ENCODE assay signal across 8 cellular contexts in genomic region chr7:128938524-128939074, GRCh38. TPM values are rescaled to one million over a fixed set of nuclear protein-coding genes. Genes with fewer than 3 reads are reported as not detected.
DNase-seq lines count a peak whose midpoint lies in the region; ATAC-seq and TF ChIP-seq lines count a peak whose summit lies in the region.

No MANE protein-coding gene starts in this region.

- TF ChIP-seq CTCF in PC-9 (conservative IDR thresholded peaks at IDR 0.05), result no peak

- H3K4me3 ChIP-seq in PC-9, result peak overlapping the region; percentile 69
- peak overlapping the region; percentile 55 to 64 for H3K4me3 ChIP-seq in muscle layer of colon (ENCODE audit: low read depth in 1 of 2, low read length in 2 of 2)

- intact Hi-C loops in activated CD4-positive, alpha-beta T cell treated with anti-CD3 and anti-CD28 coated beads, Interleukin-2, amount 10 ng/mL, durations not matched to agents 24 days and 14 days (cut with micrococcal nuclease), result loop anchor here (1.0 kb wide), 2 partner anchors 25 to 116 kb away; no protein-coding TSS in a partner anchor
- intact Hi-C loops in PC-9 (cut with micrococcal nuclease; ENCODE audit: unreplicated experiment), result no loop called here

- peak; percentile 74 for DNase-seq in activated CD4-positive, alpha-beta T cell treated with anti-CD3 and anti-CD28 coated beads, Interleukin-2, amount 10 ng/mL, durations not matched to agents 24 days and 14 days
- DNase-seq in activated CD4-positive, alpha-beta T cell treated with anti-CD3 and anti-CD28 coated beads for 1 hour, result no peak
- DNase-seq in PC-9 (no peak), AG08395 (ENCODE audit: low spot score) (no peak), anterior cingulate cortex (lab: John Stamatoyannopoulos, UW) (no peak)
- DNase-seq in effector memory CD8-positive, alpha-beta T cell, result no peak

- H3K9me2 ChIP-seq in PC-9 (ENCODE audit: insufficient read depth), result no peaks in the 10 kb centered on the region

- peaks cover 5% of the 10 kb centered on the region for H3K36me3 Mint-ChIP-seq in activated CD4-positive, alpha-beta T cell treated with anti-CD3 and anti-CD28 coated beads, Interleukin-2, amount 10 ng/mL, durations not matched to agents 24 days and 14 days (ENCODE audit: low read depth)
- peaks cover 11% of the 10 kb centered on the region for H3K36me3 Mint-ChIP-seq in effector memory CD8-positive, alpha-beta T cell (ENCODE audit: insufficient read depth)

- CTCF ChIA-PET in PC-9 (lab: Charles Lee), result no interaction called here

- peaks cover 31% of the 10 kb centered on the region for H3K4me1 Mint-ChIP-seq in activated CD4-positive, alpha-beta T cell treated with anti-CD3 and anti-CD28 coated beads, Interleukin-2, amount 10 ng/mL, durations not matched to agents 24 days and 14 days
- peaks cover 21 to 29% of the 10 kb centered on the region in 2 donors for H3K4me1 Mint-ChIP-seq in effector memory CD8-positive, alpha-beta T cell (ENCODE audit: low read depth in 2 of 2)

- H3K27me3 Mint-ChIP-seq in activated CD4-positive, alpha-beta T cell treated with anti-CD3 and anti-CD28 coated beads, Interleukin-2, amount 10 ng/mL, durations not matched to agents 24 days and 14 days, result peaks cover 17% of the 10 kb centered on the region
- H3K27me3 Mint-ChIP-seq in effector memory CD8-positive, alpha-beta T cell, result peaks cover 9 to 22% of the 10 kb centered on the region in 2 donors

- no peak overlapping the region for H3K27ac ChIP-seq in PC-9
- H3K27ac ChIP-seq in muscle layer of colon (ENCODE audit: low read depth, low read length), result no peak overlapping the region

- H3F3A ChIP-seq in PC-9 (ENCODE audit: insufficient read depth, low read depth), result no peaks in the 10 kb centered on the region

- H3K9me3 ChIP-seq in PC-9 (ENCODE audit: insufficient read depth, low read depth) (no peaks in the 10 kb centered on the region), muscle layer of colon (ENCODE audit: low read length) (no peaks in the 10 kb centered on the region)

- no peak overlapping the region for H3K9ac ChIP-seq in muscle layer of colon (ENCODE audit: low read length)

- H3K4me3 Mint-ChIP-seq in activated CD4-positive, alpha-beta T cell treated with anti-CD3 and anti-CD28 coated beads, Interleukin-2, amount 10 ng/mL, durations not matched to agents 24 days and 14 days, result peak overlapping the region; percentile 91
- peak overlapping the region; percentile 80 to 88 for H3K4me3 Mint-ChIP-seq in effector memory CD8-positive, alpha-beta T cell

- POLR2A ChIA-PET in PC-9 (lab: Charles Lee; ENCODE audit: unreplicated experiment), result no interaction called here

- no peaks in the 10 kb centered on the region for H3K9me3 Mint-ChIP-seq in activated CD4-positive, alpha-beta T cell treated with anti-CD3 and anti-CD28 coated beads, Interleukin-2, amount 10 ng/mL, durations not matched to agents 24 days and 14 days
- H3K9me3 Mint-ChIP-seq in effector memory CD8-positive, alpha-beta T cell, result no peaks in the 10 kb centered on the region

- H3K4me1 ChIP-seq in PC-9 (replicated peaks; ENCODE audit: insufficient read depth) (no peaks in the 10 kb centered on the region), muscle layer of colon (ENCODE audit: insufficient read depth, low read length) (no peaks in the 10 kb centered on the region)

- peak overlapping the region; percentile 80 for H2AFZ ChIP-seq in PC-9

- H3K27ac Mint-ChIP-seq in activated CD4-positive, alpha-beta T cell treated with anti-CD3 and anti-CD28 coated beads, Interleukin-2, amount 10 ng/mL, durations not matched to agents 24 days and 14 days, result peak overlapping the region; percentile 85
- peak overlapping the region; percentile 65 to 89 for H3K27ac Mint-ChIP-seq in effector memory CD8-positive, alpha-beta T cell

- peak overlapping the region; percentile 94 for H3K4me2 ChIP-seq in PC-9

- peaks cover 13% of the 10 kb centered on the region for H3K27me3 ChIP-seq in PC-9 (ENCODE audit: insufficient read depth, low read depth)
- peaks cover 0 to 30% of the 10 kb centered on the region in 2 donors for H3K27me3 ChIP-seq in muscle layer of colon (ENCODE audit: control insufficient read depth in 1 of 2, insufficient read depth in 2 of 2, low read length in 2 of 2)

- no peaks in the 10 kb centered on the region for H3K79me2 ChIP-seq in PC-9 (ENCODE audit: low read depth)

- ATAC-seq in effector memory CD8-positive, alpha-beta T cell (replicated peaks), result peak; percentile 38
- no peak for ATAC-seq in GM19395 (IDR thresholded peaks at IDR 0.05; ENCODE audit: unreplicated experiment)

- no peaks in the 10 kb centered on the region for H4K20me1 ChIP-seq in PC-9 (ENCODE audit: insufficient read depth)

- H3K36me3 ChIP-seq in PC-9 (ENCODE audit: low read depth) (no peaks in the 10 kb centered on the region), muscle layer of colon (ENCODE audit: insufficient read depth, low read length) (no peaks in the 10 kb centered on the region)

- no TSS peak for BruUV-seq in PC-9 (replicated peaks; lab: Mats Ljungman, UMichigan)

RNA-seq across cellular contexts. Expression of gene IRF5, which starts 0.9 kb away (rescaled TPM):
- 16.2 and 18.6 TPM in 2 replicates for total RNA-seq in activated CD4-positive, alpha-beta T cell treated with anti-CD3 and anti-CD28 coated beads, Interleukin-2, amount 10 ng/mL, durations not matched to agents 24 days and 14 days
- 3.4 and 5.8 TPM in 2 replicates for total RNA-seq in PC-9 (2021)

RNA-seq across cellular contexts. Expression of gene KCP, which starts 28.1 kb away (rescaled TPM):
- 0.09 and 0.17 TPM in 2 replicates for total RNA-seq in activated CD4-positive, alpha-beta T cell treated with anti-CD3 and anti-CD28 coated beads, Interleukin-2, amount 10 ng/mL, durations not matched to agents 24 days and 14 days
- 9.9 and 15.4 TPM in 2 replicates for total RNA-seq in PC-9 (2021)
